In the genomic region with DNA sequence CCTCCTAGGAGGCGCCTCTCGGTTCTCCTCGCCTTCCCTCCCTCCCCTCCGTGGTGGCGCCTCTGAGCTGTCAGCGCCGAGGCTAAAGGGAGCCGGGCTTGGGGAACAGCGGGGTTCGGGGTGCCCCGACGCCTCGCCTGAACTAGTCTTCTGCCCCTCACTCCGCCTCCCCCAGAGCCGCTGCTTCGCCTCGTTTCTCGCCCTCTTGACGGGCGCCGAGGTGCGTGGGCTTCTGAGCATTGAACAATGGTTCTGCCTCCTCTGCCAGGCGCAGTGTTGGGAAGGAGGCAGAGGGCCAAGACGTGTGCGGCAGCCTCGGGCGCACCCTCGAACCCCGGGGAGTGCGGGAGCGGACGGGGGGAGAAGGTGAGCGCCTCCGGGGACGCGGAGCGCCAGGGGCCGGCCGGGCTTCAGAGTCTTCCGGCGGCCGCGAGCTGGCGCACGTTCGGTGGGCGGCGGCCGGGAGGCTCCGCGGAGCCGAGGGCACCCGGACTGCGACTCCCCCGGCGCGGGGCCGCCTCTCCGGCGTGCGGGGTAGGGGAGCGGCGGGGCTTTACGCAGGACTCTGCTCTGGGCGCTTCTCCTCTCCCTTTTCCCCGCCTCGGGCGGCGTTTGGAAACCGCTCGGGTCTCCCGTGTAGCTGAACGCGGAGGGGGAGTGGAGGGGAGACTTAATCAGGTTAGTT, we compare ENCODE assay signal across 1 cellular context.
TF ChIP-seq lines count a peak whose summit lies in the region.

No MANE protein-coding gene starts in this region.

TF ChIP-seq in endothelial cell of umbilical vein, 7 proteins besides CTCF, POLR2A, EP300 and RAD21 (continued from another document):
- no peak for TF ChIP-seq JUN (IDR thresholded peaks at IDR 0.05; ENCODE audit: borderline replicate concordance, insufficient read depth, insufficient read length, low read depth)
